17 cellular contexts compared by ENCODE assay signal in the genomic region with DNA sequence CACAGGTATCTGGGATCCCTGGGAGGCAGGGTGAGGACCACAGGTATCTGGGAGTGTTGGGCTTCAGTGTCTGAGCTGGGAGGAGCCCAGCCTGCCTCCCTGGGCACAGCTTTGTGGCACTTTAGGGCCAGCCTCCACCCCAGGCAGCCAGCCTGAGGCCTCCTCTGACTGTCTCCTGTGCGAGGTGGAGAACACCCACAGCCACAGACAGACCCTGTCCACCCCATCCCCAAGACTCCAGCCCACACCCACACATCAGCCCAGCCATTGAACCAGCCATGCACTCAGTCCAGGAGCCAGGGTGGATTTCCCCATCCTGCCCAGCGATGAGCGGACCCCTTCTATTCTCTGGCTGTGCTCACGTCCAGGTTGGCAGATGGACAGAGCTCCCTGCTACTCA. TPM values are rescaled to one million over a fixed set of nuclear protein-coding genes. Genes with fewer than 3 reads are reported as not detected.
DNase-seq lines count a peak whose midpoint lies in the region; FAIRE-seq and TF ChIP-seq lines count a peak whose summit lies in the region.
"Had no signal": no experiment of that assay in that cellular context is flagged by ENCODE, and none has a peak within 500 bp of the region (broad histone marks: within the 10 kb centered on the region; RNA-seq: fewer than 3 reads in every experiment).

No MANE protein-coding gene starts in this region.

- H3K27me3 Mint-ChIP-seq in T-helper 2 cell treated with Interferon-gamma antibody and Interleukin-4, amounts not matched to agents 5 μg/mL and 100 μg/mL, for 36 hours (ENCODE audit: low read depth) = no peaks in the 10 kb centered on the region
- H3K27me3 Mint-ChIP-seq in osteocyte (ENCODE audit: unreplicated experiment) (no peaks in the 10 kb centered on the region), chondrocyte (ENCODE audit: low read depth) (peaks cover 4% of the 10 kb centered on the region)

- peak; percentile 48 for FAIRE-seq in GM12891 (lab: Jason Lieb, UNC)
- FAIRE-seq: endometrium, TTC549 had no signal

- no peak overlapping the region for H3K4me3 Mint-ChIP-seq in T-helper 2 cell treated with Interferon-gamma antibody and Interleukin-4, amounts not matched to agents 5 μg/mL and 100 μg/mL, for 36 hours
- H3K4me3 Mint-ChIP-seq in osteocyte (ENCODE audit: unreplicated experiment) (no peak overlapping the region), chondrocyte (ENCODE audit: unreplicated experiment) (no peak overlapping the region)

- no peak for DNase-seq in T-helper 2 cell treated with Interferon-gamma antibody and Interleukin-4, amounts not matched to agents 5 μg/mL and 100 μg/mL, for 36 hours (ENCODE audit: low spot score)
- no peak for DNase-seq in T-helper 2 cell
- DNase-seq in GM12891 (ENCODE audit: insufficient read length, low spot score) = no peak
- DNase-seq in osteocyte (ENCODE audit: extremely low spot score, unreplicated experiment) = no peak
- DNase-seq in NCI-H82 treated with DMSO at 0.1 percent for 48 hours (lab: John Stamatoyannopoulos, UW; ENCODE audit: unreplicated experiment) = no peak
- DNase-seq in chondrocyte (ENCODE audit: low spot score) = no peak
- no peak for DNase-seq in cortex of kidney (lab: John Stamatoyannopoulos, UW)
- DNase-seq: 8988T; adrenal gland; foreskin keratinocyte; NCI-H187 treated with DMSO at 0.1 percent for 48 hours; stimulated activated naive CD4-positive, alpha-beta T cell treated with Interleukin-2 at 50 U/mL for 16 hours had no signal

- 86 to 93% (median 91%) methylated on average over 4 of the region's 4 CpGs for WGBS in adipose tissue, 3 donors

- TF ChIP-seq CTCF in osteocyte (IDR thresholded peaks at IDR 0.05) (no peak), chondrocyte (IDR thresholded peaks at IDR 0.05) (no peak)

- H3K27ac ChIP-seq in adipose tissue (ENCODE audit: low read depth, low read length) = peak overlapping the region; percentile 9
- H3K27ac ChIP-seq: foreskin keratinocyte, SJSA1 had no signal

- H3K36me3 Mint-ChIP-seq in T-helper 2 cell treated with Interferon-gamma antibody and Interleukin-4, amounts not matched to agents 5 μg/mL and 100 μg/mL, for 36 hours (ENCODE audit: low read depth) = peaks cover 11% of the 10 kb centered on the region
- H3K36me3 Mint-ChIP-seq in osteocyte (ENCODE audit: unreplicated experiment) (peaks cover 1% of the 10 kb centered on the region), chondrocyte (ENCODE audit: low read depth) (peaks cover 1% of the 10 kb centered on the region)

- peak; percentile 42; the same call in 1 of the 2 replicates for TF ChIP-seq POLR2A in GM12891 (IDR thresholded peaks at IDR 0.05; ENCODE audit: low read depth, low read length)

- peaks cover 5% of the 10 kb centered on the region for H3K9me3 Mint-ChIP-seq in T-helper 2 cell treated with Interferon-gamma antibody and Interleukin-4, amounts not matched to agents 5 μg/mL and 100 μg/mL, for 36 hours
- H3K9me3 Mint-ChIP-seq in osteocyte (ENCODE audit: unreplicated experiment) = peaks cover 6% of the 10 kb centered on the region
- H3K9me3 Mint-ChIP-seq in chondrocyte (ENCODE audit: low read depth) = peaks cover 3% of the 10 kb centered on the region

- peaks cover 47% of the 10 kb centered on the region for H3K4me1 Mint-ChIP-seq in T-helper 2 cell treated with Interferon-gamma antibody and Interleukin-4, amounts not matched to agents 5 μg/mL and 100 μg/mL, for 36 hours (ENCODE audit: low read depth)
- H3K4me1 Mint-ChIP-seq in osteocyte (ENCODE audit: unreplicated experiment) = peaks cover 24% of the 10 kb centered on the region
- H3K4me1 Mint-ChIP-seq in chondrocyte (ENCODE audit: low read depth) = peaks cover 11% of the 10 kb centered on the region

- H3K27ac Mint-ChIP-seq in T-helper 2 cell treated with Interferon-gamma antibody and Interleukin-4, amounts not matched to agents 5 μg/mL and 100 μg/mL, for 36 hours = peak overlapping the region; percentile 24
- H3K27ac Mint-ChIP-seq in osteocyte (ENCODE audit: unreplicated experiment) = peak overlapping the region; percentile 46
- no peak overlapping the region for H3K27ac Mint-ChIP-seq in chondrocyte (ENCODE audit: unreplicated experiment)

TF ChIP-seq in GM12891, 5 proteins besides CTCF, POLR2A, EP300 and RAD21:
- TF ChIP-seq POLR2AphosphoS5 (IDR thresholded peaks at IDR 0.05; ENCODE audit: low read depth, low read length) (peak; percentile 71), TAF1 (IDR thresholded peaks at IDR 0.05; ENCODE audit: low read depth, low read length) (no peak)

RNA-seq across cellular contexts. Expression of gene TNFRSF1B, which starts 21.8 kb away (rescaled TPM):
- 27.3 TPM for polyA plus RNA-seq in GM12891 (2012; ENCODE audit: low read depth, missing spikeins)
- 10 to 100 TPM in 2 of 3 donors, 1 to 10 TPM in 1; 5.8 to 44.3 (median 21.4) TPM for polyA plus RNA-seq in adipose tissue
- total RNA-seq in osteocyte (3.7 and 7.4 TPM in 2 replicates), chondrocyte (0.22 TPM in 1 of 3 replicates, not detected in the others)
- total RNA-seq: G401 had no signal
